13 cellular contexts compared by ENCODE assay signal in the genomic region with DNA sequence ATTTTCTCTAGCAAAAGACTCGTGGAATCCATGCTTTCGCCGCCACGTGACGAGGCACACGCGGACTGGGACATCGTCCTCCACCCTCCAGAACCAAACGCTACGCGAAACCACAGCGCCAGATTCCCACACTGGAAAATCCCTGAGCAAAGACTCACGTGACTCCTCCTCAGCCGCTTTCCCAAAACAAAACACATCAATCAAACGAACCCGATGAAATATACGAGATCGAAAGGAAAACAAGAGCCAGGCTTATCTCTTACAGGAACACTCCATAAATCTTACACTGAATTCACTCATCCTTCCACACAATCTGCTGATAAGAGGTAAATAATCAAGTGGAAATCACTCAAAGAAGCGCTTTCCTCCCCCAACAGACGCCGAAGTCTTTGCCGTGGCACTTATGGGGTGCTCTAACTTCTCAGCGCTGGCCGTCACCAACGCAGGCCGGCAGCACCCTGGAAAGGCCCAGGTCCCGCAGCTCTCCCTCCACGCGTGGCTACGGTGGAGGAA. TPM values are rescaled to one million over a fixed set of nuclear protein-coding genes. Genes with fewer than 3 reads are reported as not detected.
DNase-seq lines count a peak whose midpoint lies in the region; ATAC-seq, FAIRE-seq and TF ChIP-seq lines count a peak whose summit lies in the region.
"Had no signal": no experiment of that assay in that cellular context is flagged by ENCODE, and none has a peak within 500 bp of the region (broad histone marks: within the 10 kb centered on the region; RNA-seq: fewer than 3 reads in every experiment).

No MANE protein-coding gene starts in this region.

- TF ChIP-seq POLR2A in upper lobe of left lung (IDR thresholded peaks at IDR 0.05): no peak

- H3K36me3 ChIP-seq in mucosa of descending colon (ENCODE audit: low read depth) (no peaks in the 10 kb centered on the region), upper lobe of left lung (no peaks in the 10 kb centered on the region)

- FAIRE-seq in RCC 7860 (lab: Jason Lieb, UNC): no peak

- ATAC-seq in mucosa of descending colon (peak; percentile 33), upper lobe of left lung (ENCODE audit: low FRiP score in 2 of 2) (peak in 1 of 2 donors; percentile 81), GM21423 (IDR thresholded peaks at IDR 0.05; ENCODE audit: unreplicated experiment) (no peak)

- peak overlapping the region in 1 of 4 donors; percentile 54 for H3K27ac ChIP-seq in upper lobe of left lung
- H3K27ac ChIP-seq: SK-N-MC had no signal

- WGBS in upper lobe of left lung, 2 donors: 60 to 73% methylated on average over 30 of the region's 30 CpGs

- H3K27me3 ChIP-seq in upper lobe of left lung: no peaks in the 10 kb centered on the region

- TF ChIP-seq CTCF in fibroblast of pulmonary artery (IDR thresholded peaks at IDR 0.05; ENCODE audit: low read length, missing control alignments): no peak
- TF ChIP-seq CTCF in mucosa of descending colon (IDR thresholded peaks at IDR 0.05): no peak
- no peak for TF ChIP-seq CTCF in upper lobe of left lung (IDR thresholded peaks at IDR 0.05)

- DNase-seq in RCC 7860 (ENCODE audit: low spot score): peak; percentile 32
- DNase-seq in fibroblast of pulmonary artery (ENCODE audit: low read depth): peak; percentile 90
- peak; percentile 16 to 54 (median 35) for DNase-seq in mucosa of descending colon
- DNase-seq in upper lobe of left lung: peak in 1 of 2 donors; percentile 55
- DNase-seq in OCI-M1 (lab: John Stamatoyannopoulos, UW): no peak
- no peak for DNase-seq in activated T-cell treated with anti-CD3 and anti-CD28 coated beads, Interleukin-2, amount 50 U/mL, for 1 hour
- no peak for DNase-seq in stimulated activated CD4-positive, alpha-beta T cell treated with anti-CD3 and anti-CD28 coated beads, Interleukin-4, amount 100 ng/mL, for 1 hour
- DNase-seq: activated CD4-positive, alpha-beta T cell treated with anti-CD3 and anti-CD28 coated beads for 48 hours; activated gamma-delta T cell treated with Interleukin-2 at 50 U/mL for 16 hours; cortex of kidney; NCI-H69 had no signal

- no peak for TF ChIP-seq EP300 in upper lobe of left lung (IDR thresholded peaks at IDR 0.05)

- H3K4me3 ChIP-seq in fibroblast of pulmonary artery (replicated peaks; ENCODE audit: low read depth, low read length) (peak overlapping the region; percentile 52), mucosa of descending colon (no peak overlapping the region), upper lobe of left lung (peak overlapping the region in 3 of 4 donors; percentile 20 to 45 (median 39))
- H3K4me3 ChIP-seq: SK-N-MC had no signal

- intact Hi-C loops in mucosa of descending colon (cut with DNase I, micrococcal nuclease): no loop called here

- no peaks in the 10 kb centered on the region for H3K9me3 ChIP-seq in mucosa of descending colon
- no peaks in the 10 kb centered on the region for H3K9me3 ChIP-seq in upper lobe of left lung

- H3K4me1 ChIP-seq in mucosa of descending colon (ENCODE audit: low read depth) (peaks cover 13% of the 10 kb centered on the region), upper lobe of left lung (peaks cover 0 to 4% (median 0%) of the 10 kb centered on the region in 4 donors)

RNA-seq across cellular contexts. Expression of gene DIP2C, which starts 23.8 kb away (rescaled TPM):
- 10 to 100 TPM in 1 of 3 donors, 1 to 10 TPM in 2; 8.0 to 72.0 (median 8.5) TPM for total RNA-seq in mucosa of descending colon
- 10 to 100 TPM; 11.6 to 32.5 (median 14.7) TPM for total RNA-seq in upper lobe of left lung

Comparison
In these comparisons a context has a peak if more than half of its experiments do, and no peak if none do; other contexts are left out.
1. DNase-seq: peak in RCC 7860 (single experiment), fibroblast of pulmonary artery (single experiment) and mucosa of descending colon (3 of 3); none in OCI-M1 (single experiment), activated T-cell treated with anti-CD3 and anti-CD28 coated beads, Interleukin-2, amount 50 U/mL, for 1 hour (single experiment) and stimulated activated CD4-positive, alpha-beta T cell treated with anti-CD3 and anti-CD28 coated beads, Interleukin-4, amount 100 ng/mL, for 1 hour (single experiment).